15 cellular contexts compared by ENCODE assay signal in the genomic region with DNA sequence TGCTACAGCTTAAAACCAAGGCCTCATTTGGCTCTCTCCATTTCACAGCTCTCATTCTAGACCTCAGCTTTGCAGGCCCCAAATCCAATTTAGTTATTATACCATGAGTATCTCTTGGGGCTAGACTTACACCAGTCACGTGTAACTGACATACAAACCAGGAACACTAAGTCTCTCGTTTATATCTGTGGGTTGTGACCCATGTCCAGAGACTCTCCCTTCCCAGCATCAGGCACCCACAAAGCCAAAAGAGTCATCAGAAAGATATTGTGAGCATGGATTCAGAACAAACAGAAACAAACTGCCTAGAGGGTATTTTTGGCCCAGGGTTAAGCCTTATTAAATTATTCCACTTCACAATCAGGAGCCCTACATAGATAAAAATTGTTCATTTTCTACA. TPM values are rescaled to one million over a fixed set of nuclear protein-coding genes. Genes with fewer than 3 reads are reported as not detected.
DNase-seq lines count a peak whose midpoint lies in the region; ATAC-seq and TF ChIP-seq lines count a peak whose summit lies in the region.
"Had no signal": no experiment of that assay in that cellular context is flagged by ENCODE, and none has a peak within 500 bp of the region (broad histone marks: within the 10 kb centered on the region; RNA-seq: fewer than 3 reads in every experiment).

No MANE protein-coding gene starts in this region.

- ATAC-seq in left ventricle myocardium superior = peak; percentile 70
- no peak for ATAC-seq in GM19455 (IDR thresholded peaks at IDR 0.05; ENCODE audit: unreplicated experiment)
- no peak for ATAC-seq in GM21390 (IDR thresholded peaks at IDR 0.05; ENCODE audit: unreplicated experiment)

- H3K9ac ChIP-seq in adipocyte (ENCODE audit: low read length) (peak overlapping the region; percentile 85), MM.1S (ENCODE audit: low read length) (no peak overlapping the region)

- H3K4me3 ChIP-seq in adipocyte (ENCODE audit: low read length) (no peak overlapping the region), sigmoid colon (no peak overlapping the region), MM.1S (ENCODE audit: low read length) (no peak overlapping the region)

- TF ChIP-seq POLR2A in sigmoid colon (IDR thresholded peaks at IDR 0.05) = no peak

- no peak for TF ChIP-seq EP300 in sigmoid colon (IDR thresholded peaks at IDR 0.05)

- H3K4me1 ChIP-seq in adipocyte (ENCODE audit: control insufficient read depth, insufficient read depth, low read length) (peaks cover 53% of the 10 kb centered on the region), sigmoid colon (peaks cover 0 to 19% (median 2%) of the 10 kb centered on the region in 4 donors), MM.1S (ENCODE audit: low read length) (no peaks in the 10 kb centered on the region)

- no peaks in the 10 kb centered on the region for H3K79me2 ChIP-seq in MM.1S (ENCODE audit: low read length)

- intact Hi-C loops in left ventricle myocardium superior (cut with micrococcal nuclease) = loop anchor here (5.0 kb wide), 1 partner anchor 59 kb away; no protein-coding TSS in a partner anchor
- intact Hi-C loops in sigmoid colon (cut with DNase I) = no loop called here

- H3F3A ChIP-seq in MM.1S (ENCODE audit: insufficient read depth, low read length) = no peaks in the 10 kb centered on the region

- peaks cover 24% of the 10 kb centered on the region for H3K36me3 ChIP-seq in adipocyte (ENCODE audit: control insufficient read depth, insufficient read depth, low read length, severe bottlenecking)
- peaks cover 0 to 11% (median 0%) of the 10 kb centered on the region in 4 donors for H3K36me3 ChIP-seq in sigmoid colon
- no peaks in the 10 kb centered on the region for H3K36me3 ChIP-seq in MM.1S (replicated peaks; ENCODE audit: insufficient read depth, low read length)

- H3K27ac ChIP-seq in sigmoid colon (peak overlapping the region; percentile 33 to 70 (median 46)), MM.1S (ENCODE audit: low read length) (no peak overlapping the region)

- no peak overlapping the region for H3K4me2 ChIP-seq in MM.1S (ENCODE audit: low read depth, low read length)

- H4K20me1 ChIP-seq in MM.1S (ENCODE audit: insufficient read depth, low read length) = no peaks in the 10 kb centered on the region

- H2AFZ ChIP-seq in MM.1S (ENCODE audit: low read length) = no peak overlapping the region

- H3K9me3 ChIP-seq in adipocyte (ENCODE audit: control insufficient read depth, low read length) = no peaks in the 10 kb centered on the region
- no peaks in the 10 kb centered on the region for H3K9me3 ChIP-seq in sigmoid colon
- H3K9me3 ChIP-seq in MM.1S (replicated peaks; ENCODE audit: insufficient read depth, low read length) = no peaks in the 10 kb centered on the region

- 85 to 91% methylated on average over 2 of the region's 2 CpGs for WGBS in sigmoid colon, 2 donors

- no peak for TF ChIP-seq CTCF in sigmoid colon (IDR thresholded peaks at IDR 0.05)
- TF ChIP-seq CTCF in MM.1S (IDR thresholded peaks at IDR 0.05; ENCODE audit: low read length) = no peak

- H3K9me2 ChIP-seq in MM.1S (replicated peaks; ENCODE audit: insufficient read depth, low read length) = no peaks in the 10 kb centered on the region

- DNase-seq in AG08396 (ENCODE audit: low spot score) = peak; percentile 85
- DNase-seq in adipocyte (ENCODE audit: low read depth) = peak; percentile 44
- no peak for DNase-seq in left ventricle myocardium superior
- DNase-seq in sigmoid colon = no peak
- DNase-seq in MM.1S = no peak
- DNase-seq in NCI-H226 = no peak
- DNase-seq: ACHN; activated effector memory CD4-positive, alpha-beta T cell treated with Interleukin-2 at 50 U/mL for 16 hours; caudate nucleus; DMS79; erythroblast; islet precursor cell; KG1 had no signal

- H3K27me3 ChIP-seq in adipocyte (replicated peaks; ENCODE audit: control insufficient read depth, insufficient read depth, low read length) (no peaks in the 10 kb centered on the region), sigmoid colon (no peaks in the 10 kb centered on the region), MM.1S (replicated peaks; ENCODE audit: insufficient read depth, low read length) (no peaks in the 10 kb centered on the region)

RNA-seq across cellular contexts. Expression of a gene that starts 5.6 kb away (rescaled TPM):
- total RNA-seq in left ventricle myocardium superior (0.17 TPM), sigmoid colon (1 to 10 TPM in 3 of 4 donors, not detected in 1; 1.3 to 3.9 (median 1.8) TPM)
- under 1 TPM; 0.60 to 0.85 (median 0.69) TPM for polyA plus RNA-seq in sigmoid colon

RNA-seq across cellular contexts. Expression of a gene that starts 25.6 kb away (rescaled TPM):
- total RNA-seq in left ventricle myocardium superior (333 TPM), sigmoid colon (100 to 1,000 TPM; 127 to 272 (median 176) TPM)
- polyA plus RNA-seq in sigmoid colon = 1,000 to 10,000 TPM in 1 of 3 donors, 100 to 1,000 TPM in 2; 314 to 1,597 (median 947) TPM

RNA-seq across cellular contexts. Expression of a gene that starts 30.6 kb away (rescaled TPM):
- total RNA-seq in left ventricle myocardium superior = 0.92 TPM
- 1 to 10 TPM; 1.5 to 8.6 (median 4.0) TPM for total RNA-seq in sigmoid colon
- polyA plus RNA-seq in sigmoid colon = 1 to 10 TPM; 1.2 to 3.3 (median 1.2) TPM

Comparison
In these comparisons a context has a peak if more than half of its experiments do, and no peak if none do; other contexts are left out.
1. DNase-seq: peak in AG08396 (single experiment) and adipocyte (single experiment); none in left ventricle myocardium superior (single experiment), sigmoid colon (single experiment), MM.1S (single experiment) and NCI-H226 (single experiment).